In genomic region chr14:50829472-50830043, GRCh38 we compare ENCODE assay signal across 8 cellular contexts. TPM values are rescaled to one million over a fixed set of nuclear protein-coding genes. Genes with fewer than 3 reads are reported as not detected.
A peak's percentile ranks its signal among the peaks of the same experiment; 100 is the strongest.
DNase-seq lines count a peak whose midpoint lies in the region; ATAC-seq, FAIRE-seq and TF ChIP-seq lines count a peak whose summit lies in the region.

No MANE protein-coding gene starts in this region.

- H3K27me3 Mint-ChIP-seq in endodermal cell (ENCODE audit: insufficient read depth): peaks cover 93% of the 10 kb centered on the region
- peaks cover 33% of the 10 kb centered on the region for H3K27me3 Mint-ChIP-seq in nephron progenitor cell (ENCODE audit: low read depth, poor library complexity)

- H3K4me3 ChIP-seq in OCI-LY3 (ENCODE audit: low read length): peak overlapping the region; percentile 90
- peak overlapping the region; percentile 43 for H3K4me3 ChIP-seq in endodermal cell (ENCODE audit: low read length)

- H3K36me3 ChIP-seq in OCI-LY3 (replicated peaks; ENCODE audit: low read depth, low read length) (peaks cover 39% of the 10 kb centered on the region), endodermal cell (ENCODE audit: control insufficient read depth, insufficient read depth, low read length) (no peaks in the 10 kb centered on the region)

- peak overlapping the region; percentile 89 for H3K4me2 ChIP-seq in OCI-LY3 (ENCODE audit: low read length)

- H3K9me3 ChIP-seq in OCI-LY3 (ENCODE audit: insufficient read depth, low read length) (no peaks in the 10 kb centered on the region), endodermal cell (ENCODE audit: control insufficient read depth, low read length) (no peaks in the 10 kb centered on the region)

- H3K9ac ChIP-seq in OCI-LY3 (ENCODE audit: low read length): peak overlapping the region; percentile 86
- H3K9ac ChIP-seq in endodermal cell (ENCODE audit: extremely low read depth, low read length, poor library complexity, severe bottlenecking): no peak overlapping the region

- peaks cover 63% of the 10 kb centered on the region for H3K79me2 ChIP-seq in OCI-LY3 (ENCODE audit: low read length)

- H2AFZ ChIP-seq in OCI-LY3 (ENCODE audit: low read depth, low read length): no peak overlapping the region

- no peak for TF ChIP-seq CTCF in OCI-LY3 (IDR thresholded peaks at IDR 0.05; ENCODE audit: low read depth, low read length)
- TF ChIP-seq CTCF in endodermal cell (conservative IDR thresholded peaks at IDR 0.05): no peak
- TF ChIP-seq CTCF in nephron progenitor cell (IDR thresholded peaks at IDR 0.05): no peak

- H3K4me3 Mint-ChIP-seq in endodermal cell (peak overlapping the region; percentile 40), nephron progenitor cell (peak overlapping the region; percentile 92)

- no peak for ATAC-seq in GM19467 (IDR thresholded peaks at IDR 0.05; ENCODE audit: unreplicated experiment)
- no peak for ATAC-seq in GM18520 (IDR thresholded peaks at IDR 0.05; ENCODE audit: unreplicated experiment)
- ATAC-seq in HG02623 (IDR thresholded peaks at IDR 0.05; ENCODE audit: unreplicated experiment): no peak
- no peak for ATAC-seq in HG02642 (IDR thresholded peaks at IDR 0.05; ENCODE audit: poor library complexity, unreplicated experiment)

- peaks cover 51% of the 10 kb centered on the region for H4K20me1 ChIP-seq in OCI-LY3 (ENCODE audit: insufficient read depth, low read length)

- DNase-seq in GM18507 (ENCODE audit: extremely low spot score, insufficient read length, low read depth) (no peak), endodermal cell (no peak), nephron progenitor cell (peak; percentile 29)

- H3K27ac Mint-ChIP-seq in endodermal cell: no peak overlapping the region
- H3K27ac Mint-ChIP-seq in nephron progenitor cell: peak overlapping the region; percentile 11

- peaks cover 20% of the 10 kb centered on the region for H3K4me1 Mint-ChIP-seq in endodermal cell
- H3K4me1 Mint-ChIP-seq in nephron progenitor cell: peaks cover 60% of the 10 kb centered on the region

- H3K4me1 ChIP-seq in OCI-LY3 (ENCODE audit: low read length) (peaks cover 34% of the 10 kb centered on the region), endodermal cell (ENCODE audit: control insufficient read depth, insufficient read depth, low read length) (no peaks in the 10 kb centered on the region)

- peak overlapping the region; percentile 78 for H3K27ac ChIP-seq in OCI-LY3 (ENCODE audit: low read length)
- peak overlapping the region; percentile 93 for H3K27ac ChIP-seq in endodermal cell (ENCODE audit: low read depth, low read length)

- H3K27me3 ChIP-seq in OCI-LY3 (ENCODE audit: low read depth, low read length): peaks cover 5% of the 10 kb centered on the region; the same call in 1 of the 2 replicates
- peaks cover 92% of the 10 kb centered on the region for H3K27me3 ChIP-seq in endodermal cell (ENCODE audit: control insufficient read depth, insufficient read depth, low read length, poor library complexity, severe bottlenecking)

- peaks cover 2% of the 10 kb centered on the region for H3K9me3 Mint-ChIP-seq in endodermal cell
- H3K9me3 Mint-ChIP-seq in nephron progenitor cell: no peaks in the 10 kb centered on the region

- H3K36me3 Mint-ChIP-seq in endodermal cell (ENCODE audit: low read depth) (no peaks in the 10 kb centered on the region), nephron progenitor cell (ENCODE audit: low read depth) (peaks cover 4% of the 10 kb centered on the region)

- peak; percentile 62 for FAIRE-seq in GM18507 (lab: Jason Lieb, UNC)

- 12 to 21% methylated on average over 6 to 14 of the region's 14 CpGs for WGBS in endodermal cell (ENCODE audit: insufficient coverage in 1 of 2, insufficient read length in 1 of 2), 2 experiments

RNA-seq across cellular contexts. Expression of gene NIN, which starts 1.4 kb away (rescaled TPM):
- 1 to 10 TPM; 3.3 to 4.1 TPM for total RNA-seq in endodermal cell
- polyA plus RNA-seq in endodermal cell (2013, experiment 1 of 2): 26.9 TPM
- 28.3 TPM for polyA plus RNA-seq in endodermal cell (2013, experiment 2 of 2)

RNA-seq across cellular contexts. Expression of gene ABHD12B, which starts 42.3 kb away (rescaled TPM):
- 10 to 100 TPM in 1 of 2 donors, under 1 TPM in 1; 0.80 to 55.0 TPM for total RNA-seq in endodermal cell
- 0.71 TPM for polyA plus RNA-seq in endodermal cell (2013, experiment 1 of 2)
- polyA plus RNA-seq in endodermal cell (2013, experiment 2 of 2): 0.75 TPM
